ENCODE assay signal across 8 cellular contexts in genomic region chr1:36148821-36149236, GRCh38. TPM values are rescaled to one million over a fixed set of nuclear protein-coding genes. Genes with fewer than 3 reads are reported as not detected.
DNase-seq lines count a peak whose midpoint lies in the region; ATAC-seq and TF ChIP-seq lines count a peak whose summit lies in the region.

No MANE protein-coding gene starts in this region.

- H3K9ac ChIP-seq in Loucy (ENCODE audit: low read depth, low read length, poor library complexity, severe bottlenecking) (peak overlapping the region; percentile 87), neural progenitor cell (peak overlapping the region; percentile 27)

- H3K79me2 ChIP-seq in Loucy (ENCODE audit: insufficient read depth, low read length): peaks cover 17% of the 10 kb centered on the region
- peaks cover 20% of the 10 kb centered on the region for H3K79me2 ChIP-seq in neural progenitor cell (ENCODE audit: low read depth)

- peaks cover 49% of the 10 kb centered on the region for H3K4me1 ChIP-seq in CD8-positive, alpha-beta T cell (ENCODE audit: insufficient read depth, low read length)
- H3K4me1 ChIP-seq in Loucy (ENCODE audit: insufficient read depth, low read length, poor library complexity, severe bottlenecking): peaks cover 33% of the 10 kb centered on the region
- H3K4me1 ChIP-seq in neural progenitor cell: peaks cover 21% of the 10 kb centered on the region

- H4K20me1 ChIP-seq in Loucy (ENCODE audit: insufficient read depth, low read length, poor library complexity, severe bottlenecking): no peaks in the 10 kb centered on the region
- no peaks in the 10 kb centered on the region for H4K20me1 ChIP-seq in neural progenitor cell (ENCODE audit: low read depth)

- peak overlapping the region; percentile 99 for H3K4me3 Mint-ChIP-seq in CD8-positive, alpha-beta T cell
- H3K4me3 Mint-ChIP-seq in effector memory CD8-positive, alpha-beta T cell: peak overlapping the region; percentile 96 to 98
- peak overlapping the region; percentile 94 for H3K4me3 Mint-ChIP-seq in neural progenitor cell

- peak overlapping the region; percentile 73 for H3K4me3 ChIP-seq in CD8-positive, alpha-beta T cell (ENCODE audit: low read depth, low read length)
- H3K4me3 ChIP-seq in Loucy (ENCODE audit: low read length, poor library complexity, severe bottlenecking) (peak overlapping the region; percentile 89), neural progenitor cell (peak overlapping the region; percentile 65)

- H3K27ac Mint-ChIP-seq in CD8-positive, alpha-beta T cell: peak overlapping the region; percentile 100
- H3K27ac Mint-ChIP-seq in effector memory CD8-positive, alpha-beta T cell: peak overlapping the region; percentile 97 to 98
- H3K27ac Mint-ChIP-seq in neural progenitor cell: peak overlapping the region; percentile 51

- peaks cover 4% of the 10 kb centered on the region; the same call in 1 of the 2 replicates for H3F3A ChIP-seq in Loucy (ENCODE audit: low read depth)
- peaks cover 28% of the 10 kb centered on the region for H3F3A ChIP-seq in neural progenitor cell (ENCODE audit: low read depth)

- no peaks in the 10 kb centered on the region for H3K9me3 Mint-ChIP-seq in CD8-positive, alpha-beta T cell
- H3K9me3 Mint-ChIP-seq in effector memory CD8-positive, alpha-beta T cell: no peaks in the 10 kb centered on the region
- H3K9me3 Mint-ChIP-seq in neural progenitor cell: peaks cover 2% of the 10 kb centered on the region

- H3K9me2 ChIP-seq in Loucy (replicated peaks; ENCODE audit: low read depth, low read length): no peaks in the 10 kb centered on the region

- H3K36me3 Mint-ChIP-seq in CD8-positive, alpha-beta T cell: peaks cover 9% of the 10 kb centered on the region
- H3K36me3 Mint-ChIP-seq in effector memory CD8-positive, alpha-beta T cell (ENCODE audit: insufficient read depth): peaks cover 14% of the 10 kb centered on the region
- H3K36me3 Mint-ChIP-seq in neural progenitor cell: peaks cover 9% of the 10 kb centered on the region

- intact Hi-C loops in CD8-positive, alpha-beta T cell (cut with DNase I, micrococcal nuclease): loop anchor here (1.0 to 5.0 kb wide), 17 partner anchors 8 to 313 kb away; partner anchors contain the start of genes ADPRS (in 2 of the 2), THRAP3 (in 2 of the 2), AGO1 (in 1 of the 2) and MRPS15 (in 1 of the 2)

- peak overlapping the region; percentile 83 for H2AFZ ChIP-seq in Loucy (ENCODE audit: low read length)
- H2AFZ ChIP-seq in neural progenitor cell (replicated peaks): peak overlapping the region; percentile 50

- no peaks in the 10 kb centered on the region for H3K27me3 Mint-ChIP-seq in CD8-positive, alpha-beta T cell (ENCODE audit: low read depth)
- no peaks in the 10 kb centered on the region for H3K27me3 Mint-ChIP-seq in effector memory CD8-positive, alpha-beta T cell
- peaks cover 9% of the 10 kb centered on the region for H3K27me3 Mint-ChIP-seq in neural progenitor cell (ENCODE audit: insufficient read depth, low read depth)

- peak overlapping the region; percentile 69 for H3K27ac ChIP-seq in CD8-positive, alpha-beta T cell (ENCODE audit: low read depth, low read length)
- H3K27ac ChIP-seq in neural progenitor cell: peak overlapping the region; percentile 54

- no peak for DNase-seq in CD8-positive, alpha-beta T cell
- no peak for DNase-seq in effector memory CD8-positive, alpha-beta T cell
- DNase-seq in neural progenitor cell (ENCODE audit: low spot score): no peak
- DNase-seq in SW480 (ENCODE audit: low spot score): no peak
- no peak for DNase-seq in NCI-H774 (lab: John Stamatoyannopoulos, UW)
- DNase-seq in putamen (ENCODE audit: low spot score): no peak

- peaks cover 69% of the 10 kb centered on the region for H3K4me1 Mint-ChIP-seq in CD8-positive, alpha-beta T cell (ENCODE audit: low read depth)
- peaks cover 35 to 45% of the 10 kb centered on the region in 2 donors for H3K4me1 Mint-ChIP-seq in effector memory CD8-positive, alpha-beta T cell (ENCODE audit: low read depth in 2 of 2)
- H3K4me1 Mint-ChIP-seq in neural progenitor cell: peaks cover 44% of the 10 kb centered on the region

- no peaks in the 10 kb centered on the region for H3K27me3 ChIP-seq in CD8-positive, alpha-beta T cell (ENCODE audit: insufficient read depth, low read length)
- no peaks in the 10 kb centered on the region for H3K27me3 ChIP-seq in Loucy (ENCODE audit: insufficient read depth, low read length, poor library complexity, severe bottlenecking)
- H3K27me3 ChIP-seq in neural progenitor cell: peaks cover 14% of the 10 kb centered on the region

- ATAC-seq in CD8-positive, alpha-beta T cell: no peak
- ATAC-seq in effector memory CD8-positive, alpha-beta T cell (replicated peaks): peak; percentile 9
- ATAC-seq in HG03045 (IDR thresholded peaks at IDR 0.05; ENCODE audit: unreplicated experiment): no peak

- CTCF ChIA-PET in CD8-positive, alpha-beta T cell (lab: Charles Lee): interaction anchor here (0.9 to 10.1 kb wide), 28 partner anchors 9 to 157 kb away, joined by 3 to 245 read pairs (median 5); partner anchors contain the start of gene THRAP3

- no peaks in the 10 kb centered on the region for H3K36me3 ChIP-seq in CD8-positive, alpha-beta T cell (ENCODE audit: insufficient read depth, low read length)
- H3K36me3 ChIP-seq in Loucy (ENCODE audit: insufficient read depth, low read length) (no peaks in the 10 kb centered on the region), neural progenitor cell (no peaks in the 10 kb centered on the region)

- POLR2A ChIA-PET in CD8-positive, alpha-beta T cell (lab: Charles Lee): interaction anchor here (0.7 to 5.0 kb wide), 14 partner anchors 9 to 158 kb away, joined by 3 to 78 read pairs (median 4); partner anchors contain the start of gene THRAP3

- H3K9me3 ChIP-seq in CD8-positive, alpha-beta T cell (ENCODE audit: low read length): no peaks in the 10 kb centered on the region
- H3K9me3 ChIP-seq in Loucy (ENCODE audit: insufficient read depth, low read depth, low read length) (no peaks in the 10 kb centered on the region), neural progenitor cell (ENCODE audit: low read depth) (no peaks in the 10 kb centered on the region)

- no peak for TF ChIP-seq CTCF in CD8-positive, alpha-beta T cell (IDR thresholded peaks at IDR 0.05)
- no peak for TF ChIP-seq CTCF in Loucy (conservative IDR thresholded peaks at IDR 0.05; ENCODE audit: low read length)
- no peak for TF ChIP-seq CTCF in neural progenitor cell (IDR thresholded peaks at IDR 0.05)

- peak overlapping the region; percentile 73 for H3K4me2 ChIP-seq in Loucy (ENCODE audit: low read depth, low read length, poor library complexity, severe bottlenecking)
- H3K4me2 ChIP-seq in neural progenitor cell: peak overlapping the region; percentile 76

RNA-seq across cellular contexts. Expression of gene TRAPPC3, which starts 0.5 kb away (rescaled TPM):
- 10 to 100 TPM; 18.4 to 21.6 TPM for total RNA-seq in CD8-positive, alpha-beta T cell
- 44.9 and 69.4 TPM in 2 replicates for total RNA-seq in neural progenitor cell (ENCODE audit: low replicate concordance)

RNA-seq across cellular contexts. Expression of gene MAP7D1, which starts 7.1 kb away (rescaled TPM):
- total RNA-seq in CD8-positive, alpha-beta T cell: 100 to 1,000 TPM; 113 to 117 TPM
- total RNA-seq in neural progenitor cell (ENCODE audit: low replicate concordance): 35.0 and 81.1 TPM in 2 replicates

RNA-seq across cellular contexts. Expression of gene COL8A2, which starts 23.8 kb away (rescaled TPM):
- total RNA-seq in CD8-positive, alpha-beta T cell: under 1 TPM in 1 of 2 experiments, not detected in 1; 0.08 TPM
- total RNA-seq in neural progenitor cell (ENCODE audit: low replicate concordance): 0.06 TPM in 1 of 2 replicates, not detected in the other
